1 cellular context compared by ENCODE assay signal in genomic region chr11:65525659-65526480, GRCh38.
TF ChIP-seq lines count a peak whose summit lies in the region.

No MANE protein-coding gene starts in this region.

TF ChIP-seq in GM23338, 12 proteins besides CTCF, POLR2A, EP300 and RAD21 (continued from another document):
- TF ChIP-seq REST (IDR thresholded peaks at IDR 0.05; ENCODE audit: unreplicated experiment) (no peak), CREB1 (CRISPR knock-in tag; IDR thresholded peaks at IDR 0.05; ENCODE audit: low read depth) (no peak), POLR2AphosphoS5 (IDR thresholded peaks at IDR 0.05; ENCODE audit: low read depth) (no peak), EZH2phosphoT487 (IDR thresholded peaks at IDR 0.05; ENCODE audit: unreplicated experiment) (no peak)
TF ChIP-seq in GM23338: peak in this region for 0.
